In the genomic region with DNA sequence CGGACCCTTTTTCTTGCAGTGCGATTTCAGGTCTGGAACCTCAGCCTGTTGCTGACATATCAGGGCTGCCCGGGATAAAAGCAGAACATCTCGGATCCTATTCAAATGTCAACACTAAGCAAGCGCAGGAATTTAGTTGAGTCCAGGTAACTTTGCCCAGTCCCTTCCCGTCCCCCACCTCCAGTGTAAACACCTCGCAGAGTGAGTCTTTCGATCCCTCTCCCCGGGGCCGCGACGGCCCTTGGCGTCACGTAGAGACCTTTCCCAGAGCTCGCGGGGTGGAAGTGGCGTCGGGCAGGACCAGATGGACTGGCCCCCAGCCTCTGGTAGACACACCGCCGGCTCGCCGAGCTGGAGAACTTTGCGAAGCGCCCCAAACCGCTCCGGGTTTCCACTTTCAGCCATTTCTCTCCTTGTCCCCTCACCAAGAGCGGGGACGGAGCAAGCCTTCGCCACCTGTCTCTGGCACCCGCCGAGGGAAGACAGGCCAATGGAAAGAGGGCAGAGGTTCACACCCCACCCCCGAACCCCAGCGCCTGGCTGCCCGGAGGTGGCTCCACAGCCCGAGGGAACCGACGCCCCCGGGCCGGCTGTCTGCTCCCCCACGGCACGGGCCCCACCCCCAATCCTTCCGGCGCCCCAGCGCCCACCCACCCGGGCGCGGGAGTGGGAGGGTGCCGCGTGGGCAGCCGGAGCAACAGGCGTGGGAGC, we compare ENCODE assay signal across 8 cellular contexts. TPM values are rescaled to one million over a fixed set of nuclear protein-coding genes. Genes with fewer than 3 reads are reported as not detected.
DNase-seq lines count a peak whose midpoint lies in the region; ATAC-seq and TF ChIP-seq lines count a peak whose summit lies in the region.

No MANE protein-coding gene starts in this region.

- POLR2A ChIA-PET in naive thymus-derived CD8-positive, alpha-beta T cell (lab: Charles Lee) = no interaction called here

- no peaks in the 10 kb centered on the region for H4K20me1 ChIP-seq in KMS-11 (ENCODE audit: insufficient read depth)

- H3K4me1 ChIP-seq in KMS-11 (ENCODE audit: low read depth, poor library complexity, severe bottlenecking) (no peaks in the 10 kb centered on the region), duodenal mucosa (ENCODE audit: control insufficient read depth in 1 of 2, insufficient read depth in 2 of 2, low read length in 2 of 2) (peaks cover 14 to 23% of the 10 kb centered on the region in 2 donors)

- no peak for TF ChIP-seq CTCF in AG09309 (IDR thresholded peaks at IDR 0.05; ENCODE audit: control insufficient read depth, insufficient read depth, low read depth, low read length, missing control alignments)
- no peak for TF ChIP-seq CTCF in KMS-11 (conservative IDR thresholded peaks at IDR 0.05; ENCODE audit: low read depth, low read length)

- H3K4me2 ChIP-seq in KMS-11 = no peak overlapping the region

- peak overlapping the region; percentile 24 to 78 (median 56) for H3K4me3 Mint-ChIP-seq in naive thymus-derived CD8-positive, alpha-beta T cell

- H3K9ac ChIP-seq in KMS-11 (no peak overlapping the region), duodenal mucosa (ENCODE audit: low read depth in 1 of 2, low read length in 2 of 2) (no peak overlapping the region)

- peaks cover 2 to 24% (median 15%) of the 10 kb centered on the region in 4 donors for H3K4me1 Mint-ChIP-seq in naive thymus-derived CD8-positive, alpha-beta T cell

- H3K36me3 ChIP-seq in KMS-11 (ENCODE audit: insufficient read depth) (no peaks in the 10 kb centered on the region), duodenal mucosa (ENCODE audit: control insufficient read depth in 1 of 2, insufficient read depth in 2 of 2, low read length in 2 of 2) (no peaks in the 10 kb centered on the region)

- ATAC-seq in naive thymus-derived CD8-positive, alpha-beta T cell = no peak
- no peak for ATAC-seq in HG02571 (IDR thresholded peaks at IDR 0.05; ENCODE audit: unreplicated experiment)
- no peak for ATAC-seq in GM21447 (IDR thresholded peaks at IDR 0.05; ENCODE audit: unreplicated experiment)

- H3K79me2 ChIP-seq in KMS-11 (ENCODE audit: insufficient read depth, low read depth) = no peaks in the 10 kb centered on the region

- no peak overlapping the region for H3K27ac Mint-ChIP-seq in naive thymus-derived CD8-positive, alpha-beta T cell

- H3K36me3 Mint-ChIP-seq in naive thymus-derived CD8-positive, alpha-beta T cell = no peaks in the 10 kb centered on the region

- H3K27me3 ChIP-seq in KMS-11 (ENCODE audit: insufficient read depth, low read depth) (no peaks in the 10 kb centered on the region), duodenal mucosa (ENCODE audit: control insufficient read depth in 1 of 2, insufficient read depth in 2 of 2, low read length in 2 of 2) (peaks cover 22 to 27% of the 10 kb centered on the region in 2 donors)

- H3K27ac ChIP-seq in KMS-11 = no peak overlapping the region
- no peak overlapping the region for H3K27ac ChIP-seq in duodenal mucosa (ENCODE audit: low read depth, low read length)

- peak overlapping the region; percentile 31 for H3K4me3 ChIP-seq in AG09309 (ENCODE audit: control insufficient read depth, low read depth, low read length)
- no peak overlapping the region for H3K4me3 ChIP-seq in KMS-11 (IDR thresholded peaks at IDR 0.05; ENCODE audit: insufficient read depth, low read depth, low read length)
- H3K4me3 ChIP-seq in duodenal mucosa (ENCODE audit: low read depth in 1 of 2, low read length in 2 of 2) = peak overlapping the region; percentile 48 to 50

- peaks cover 36 to 78% (median 65%) of the 10 kb centered on the region in 5 donors for H3K27me3 Mint-ChIP-seq in naive thymus-derived CD8-positive, alpha-beta T cell

- H3K9me3 ChIP-seq in duodenal mucosa (ENCODE audit: control insufficient read depth in 1 of 2, low read length in 2 of 2) = no peaks in the 10 kb centered on the region

- no peak for DNase-seq in AG09309 (ENCODE audit: low read depth)
- no peak for DNase-seq in naive thymus-derived CD8-positive, alpha-beta T cell
- no peak for DNase-seq in NCI-H1105 treated with DMSO at 0.1 percent for 48 hours (lab: John Stamatoyannopoulos, UW)
- no peak for DNase-seq in HCEC 1CT

- H2AFZ ChIP-seq in KMS-11 (ENCODE audit: low read depth) = peak overlapping the region; percentile 30; the same call in 1 of the 2 replicates

- no peaks in the 10 kb centered on the region for H3K9me3 Mint-ChIP-seq in naive thymus-derived CD8-positive, alpha-beta T cell

RNA-seq across cellular contexts. Expression of gene KCND3, which starts 0.6 kb away (rescaled TPM):
- not detected for total RNA-seq in naive thymus-derived CD8-positive, alpha-beta T cell
- polyA plus RNA-seq in naive thymus-derived CD8-positive, alpha-beta T cell = under 1 TPM; 0.02 to 0.13 (median 0.06) TPM
